21 cellular contexts compared by ENCODE assay signal in genomic region chr3:55660642-55661041, GRCh38.
DNase-seq lines count a peak whose midpoint lies in the region; ATAC-seq and TF ChIP-seq lines count a peak whose summit lies in the region.
"Had no signal": no experiment of that assay in that cellular context is flagged by ENCODE, and none has a peak within 500 bp of the region (broad histone marks: within the 10 kb centered on the region; RNA-seq: fewer than 3 reads in every experiment).

No MANE protein-coding gene starts in this region.

- peaks cover 54% of the 10 kb centered on the region for H3K4me1 ChIP-seq in MM.1S (ENCODE audit: low read length)
- no peaks in the 10 kb centered on the region for H3K4me1 ChIP-seq in hepatocyte (ENCODE audit: insufficient read depth)
- H3K4me1 ChIP-seq: A549, BE2C, HAP-1 had no signal

- H3K27ac ChIP-seq in MM.1S (ENCODE audit: low read length), result peak overlapping the region; percentile 88
- no peak overlapping the region for H3K27ac ChIP-seq in hepatocyte
- H3K27ac ChIP-seq: A549; BLaER1 treated with 17β-estradiol and CSF1 and Interleukin-3, amounts not matched to agents 10 nM and 100 nM had no signal

- H3K27me3 ChIP-seq in MM.1S (replicated peaks; ENCODE audit: insufficient read depth, low read length) (no peaks in the 10 kb centered on the region), hepatocyte (no peaks in the 10 kb centered on the region)
- H3K27me3 ChIP-seq: BE2C; BLaER1 treated with 17β-estradiol and CSF1 and Interleukin-3, amounts not matched to agents 10 nM and 100 nM had no signal

- H2AFZ ChIP-seq in MM.1S (ENCODE audit: low read length) (peak overlapping the region; percentile 32; the same call in 1 of the 2 replicates), hepatocyte (no peak overlapping the region)

- H3K4me2 ChIP-seq in MM.1S (ENCODE audit: low read depth, low read length) (peak overlapping the region; percentile 72), hepatocyte (no peak overlapping the region)
- H3K4me2 ChIP-seq: A549 had no signal

- TF ChIP-seq CTCF in MM.1S (IDR thresholded peaks at IDR 0.05; ENCODE audit: low read length) (no peak), hepatocyte (IDR thresholded peaks at IDR 0.05; ENCODE audit: poor library complexity) (no peak)

- no peaks in the 10 kb centered on the region for H4K20me1 ChIP-seq in MM.1S (ENCODE audit: insufficient read depth, low read length)
- no peaks in the 10 kb centered on the region for H4K20me1 ChIP-seq in hepatocyte (ENCODE audit: insufficient read depth, poor library complexity, severe bottlenecking)
- H4K20me1 ChIP-seq: BLaER1 treated with 17β-estradiol and CSF1 and Interleukin-3, amounts not matched to agents 10 nM and 100 nM had no signal

- intact Hi-C loops in left colon (cut with DNase I, micrococcal nuclease), result no loop called here

- H3K4me3 ChIP-seq in MM.1S (ENCODE audit: low read length) (no peak overlapping the region), hepatocyte (no peak overlapping the region)
- H3K4me3 ChIP-seq: A549; BLaER1 treated with 17β-estradiol and CSF1 and Interleukin-3, amounts not matched to agents 10 nM and 100 nM; HAP-1 had no signal

- H3F3A ChIP-seq in MM.1S (ENCODE audit: insufficient read depth, low read length), result peaks cover 47% of the 10 kb centered on the region

- no peaks in the 10 kb centered on the region for H3K79me2 ChIP-seq in MM.1S (ENCODE audit: low read length)
- no peaks in the 10 kb centered on the region for H3K79me2 ChIP-seq in hepatocyte

- H3K9me2 ChIP-seq in MM.1S (replicated peaks; ENCODE audit: insufficient read depth, low read length) (no peaks in the 10 kb centered on the region), hepatocyte (replicated peaks; ENCODE audit: insufficient read depth) (no peaks in the 10 kb centered on the region)

- ATAC-seq in GM21723 (IDR thresholded peaks at IDR 0.05; ENCODE audit: unreplicated experiment) (peak; percentile 11), left colon (peak; percentile 92), GM18861 (IDR thresholded peaks at IDR 0.05; ENCODE audit: unreplicated experiment) (no peak)
- ATAC-seq: A549 had no signal

- H3K9me3 ChIP-seq in MM.1S (replicated peaks; ENCODE audit: insufficient read depth, low read length), result no peaks in the 10 kb centered on the region
- H3K9me3 ChIP-seq in hepatocyte (ENCODE audit: low read depth), result no peaks in the 10 kb centered on the region
- H3K9me3 ChIP-seq: A549; BE2C; BLaER1 treated with 17β-estradiol and CSF1 and Interleukin-3, amounts not matched to agents 10 nM and 100 nM; HAP-1 had no signal

- 93% methylated on average over 2 of the region's 2 CpGs for WGBS in hepatocyte (ENCODE audit: low lambda C conversion rate, missing lambda C conversion rate)

- H3K36me3 ChIP-seq in MM.1S (replicated peaks; ENCODE audit: insufficient read depth, low read length) (no peaks in the 10 kb centered on the region), hepatocyte (replicated peaks; ENCODE audit: insufficient read depth, low read depth) (no peaks in the 10 kb centered on the region)
- H3K36me3 ChIP-seq: BE2C; BLaER1 treated with 17β-estradiol and CSF1 and Interleukin-3, amounts not matched to agents 10 nM and 100 nM; HAP-1 had no signal

- H3K9ac ChIP-seq in MM.1S (ENCODE audit: low read length), result peak overlapping the region; percentile 17; the same call in 1 of the 2 replicates
- H3K9ac ChIP-seq: BLaER1 treated with 17β-estradiol and CSF1 and Interleukin-3, amounts not matched to agents 10 nM and 100 nM had no signal

- no peak for DNase-seq in MM.1S
- DNase-seq in left colon, result no peak
- no peak for DNase-seq in hepatocyte (ENCODE audit: low spot score)
- DNase-seq in T-helper 9 cell, result no peak
- DNase-seq: 8988T; ACHN; AML-193; BE2C; CD4-positive, alpha-beta T cell; CD8-positive, alpha-beta memory T cell; DMS 273 treated with DMSO at 0.1 percent for 48 hours; DMS79; EL; GDM1; GOT3; HFFc6 had no signal
